Comparison of ENCODE assay signal across 20 cellular contexts in genomic region chr11:35308157-35308556, GRCh38.
"Had no signal": no experiment of that assay in that cellular context is flagged by ENCODE, and none has a peak within 500 bp of the region (broad histone marks: within the 10 kb centered on the region; RNA-seq: fewer than 3 reads in every experiment).

No MANE protein-coding gene starts in this region.

- H3K27me3 ChIP-seq: body of pancreas, thyroid gland had no signal

- ATAC-seq: activated T-helper 17 cell treated with anti-CD3 and anti-CD28 coated beads, Interleukin-2, amount 50 U/mL, for 72 hours; body of pancreas; left colon had no signal

- H3K9me3 ChIP-seq: body of pancreas, thyroid gland had no signal

- H3K36me3 Mint-ChIP-seq: activated CD4-positive, alpha-beta memory T cell treated with anti-CD3 and anti-CD28 coated beads for 36 hours; mesothelial cell of epicardium had no signal

- H3K4me3 ChIP-seq: body of pancreas, lung, thyroid gland had no signal

- H3K36me3 ChIP-seq: thyroid gland had no signal

- H3K27ac ChIP-seq: body of pancreas, epithelial cell of prostate, thyroid gland had no signal

- H3K27me3 Mint-ChIP-seq: activated CD4-positive, alpha-beta memory T cell treated with anti-CD3 and anti-CD28 coated beads for 36 hours; activated naive CD8-positive, alpha-beta T cell treated with anti-CD3 and anti-CD28 coated beads, Interleukin-2, amount 10 ng/mL, durations not matched to agents 7 days and 5 days; activated T-helper 17 cell treated with anti-CD3 and anti-CD28 coated beads, Interleukin-2, amount 50 U/mL, for 72 hours had no signal

- DNase-seq: activated CD4-positive, alpha-beta memory T cell treated with anti-CD3 and anti-CD28 coated beads for 36 hours; activated naive CD4-positive, alpha-beta T cell treated with Interleukin-2 at 50 U/mL for 16 hours; activated naive CD8-positive, alpha-beta T cell treated with anti-CD3 and anti-CD28 coated beads, Interleukin-2, amount 10 ng/mL, durations not matched to agents 7 days and 5 days; activated T-cell treated with anti-CD3 and anti-CD28 coated beads for 4 hours; foreskin melanocyte; glutamatergic neuron; hypothalamus; islet precursor cell; left colon; nephron progenitor cell; occipital lobe; retina; stimulated activated naive CD4-positive, alpha-beta T cell treated with Interleukin-2 at 50 U/mL for 16 hours; thyroid gland had no signal

- H3K9me3 Mint-ChIP-seq: activated CD4-positive, alpha-beta memory T cell treated with anti-CD3 and anti-CD28 coated beads for 36 hours; activated naive CD8-positive, alpha-beta T cell treated with anti-CD3 and anti-CD28 coated beads, Interleukin-2, amount 10 ng/mL, durations not matched to agents 7 days and 5 days; activated T-helper 17 cell treated with anti-CD3 and anti-CD28 coated beads, Interleukin-2, amount 50 U/mL, for 72 hours; mesothelial cell of epicardium; T-helper 1 cell treated with Interleukin-12 subunit alpha and Interleukin-12 subunit beta and Interleukin-4 antibody, amounts not matched to agents 30 μg/mL and 1 μg/mL, for 36 hours had no signal

- H3K4me3 Mint-ChIP-seq: activated CD4-positive, alpha-beta memory T cell treated with anti-CD3 and anti-CD28 coated beads for 36 hours; activated naive CD8-positive, alpha-beta T cell treated with anti-CD3 and anti-CD28 coated beads, Interleukin-2, amount 10 ng/mL, durations not matched to agents 7 days and 5 days; activated T-helper 17 cell treated with anti-CD3 and anti-CD28 coated beads, Interleukin-2, amount 50 U/mL, for 72 hours; mesothelial cell of epicardium; nephron progenitor cell; T-helper 1 cell treated with Interleukin-12 subunit alpha and Interleukin-12 subunit beta and Interleukin-4 antibody, amounts not matched to agents 30 μg/mL and 1 μg/mL, for 36 hours had no signal

- H3K27ac Mint-ChIP-seq: activated CD4-positive, alpha-beta memory T cell treated with anti-CD3 and anti-CD28 coated beads for 36 hours; activated naive CD8-positive, alpha-beta T cell treated with anti-CD3 and anti-CD28 coated beads, Interleukin-2, amount 10 ng/mL, durations not matched to agents 7 days and 5 days; activated T-helper 17 cell treated with anti-CD3 and anti-CD28 coated beads, Interleukin-2, amount 50 U/mL, for 72 hours; mesothelial cell of epicardium; nephron progenitor cell; T-helper 1 cell treated with Interleukin-12 subunit alpha and Interleukin-12 subunit beta and Interleukin-4 antibody, amounts not matched to agents 30 μg/mL and 1 μg/mL, for 36 hours had no signal
